In the genomic region with DNA sequence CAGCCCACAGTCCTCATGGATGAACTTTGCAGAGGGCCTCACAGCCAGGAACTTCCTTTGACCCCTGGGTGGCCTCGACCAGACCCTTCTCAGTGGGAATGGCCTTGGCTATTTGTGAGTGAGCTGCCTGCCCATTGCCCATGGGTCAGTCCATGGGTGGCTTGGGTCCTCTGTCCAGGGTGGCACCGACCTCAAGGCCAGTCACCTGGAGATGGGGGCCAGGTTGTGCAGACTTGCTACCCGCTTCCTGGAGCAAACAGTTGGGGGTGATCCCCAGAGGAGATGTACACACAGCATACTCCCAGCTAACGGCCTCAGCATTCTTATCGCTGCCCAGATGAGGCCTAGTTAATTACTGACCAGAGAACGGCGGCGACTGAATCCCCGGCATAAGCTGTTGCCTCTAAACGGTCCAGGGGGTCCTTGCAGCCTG, we compare ENCODE assay signal across 28 cellular contexts.
"Had no signal": no experiment of that assay in that cellular context is flagged by ENCODE, and none has a peak within 500 bp of the region (broad histone marks: within the 10 kb centered on the region; RNA-seq: fewer than 3 reads in every experiment).

No MANE protein-coding gene starts in this region.

- H2AFZ ChIP-seq: neural progenitor cell had no signal

- H3K27me3 ChIP-seq: neural progenitor cell, pancreas, suprapubic skin, testis, upper lobe of right lung, uterus had no signal

- H3K36me3 ChIP-seq: neural progenitor cell, neutrophil, pancreas, prostate gland, spleen, suprapubic skin, tibial artery, transverse colon, upper lobe of right lung, uterus had no signal

- H3K4me3 ChIP-seq: neural progenitor cell, pancreas, prostate gland, skin epidermis, smooth muscle cell, spleen, suprapubic skin, testis, tibial artery, transverse colon, upper lobe of right lung, uterus had no signal

- ATAC-seq: naive thymus-derived CD4-positive, alpha-beta T cell; natural killer cell; pancreas; right cardiac atrium; sciatic nerve; stimulated activated memory B cell treated with anti-CD40 and anti-IgM and Interleukin-4, amounts not matched to agents 10 μg/mL and 1 μg/mL and 100 μg/mL, for 72 hours; stimulated activated naive CD8-positive, alpha-beta T cell treated with anti-CD3 and anti-CD28 coated beads, Interleukin-15, amount 100 ng/mL, for 72 hours; stimulated activated naive CD8-positive, alpha-beta T cell treated with anti-CD3 and anti-CD28 coated beads, Interleukin-15, Interleukin-2, amounts not matched to agents 100 U/mL and 50 U/mL, for 24 hours; upper lobe of right lung had no signal

- H3K9ac ChIP-seq: neural progenitor cell had no signal

- H3K9me3 ChIP-seq: neutrophil, pancreas, prostate gland, suprapubic skin, testis, tibial artery, transverse colon, upper lobe of right lung, uterus had no signal

- H3K4me1 ChIP-seq: neural progenitor cell, pancreas, spleen, testis, upper lobe of right lung, uterus had no signal

- H3K27ac ChIP-seq: neural progenitor cell, neutrophil, pancreas, prostate gland, skin epidermis, spleen, suprapubic skin, testis, tibial artery, transverse colon, upper lobe of right lung, uterus had no signal

- DNase-seq: naive thymus-derived CD4-positive, alpha-beta T cell; natural killer cell; nucleus accumbens; pancreas; right cardiac atrium; spleen; stimulated activated CD4-positive, alpha-beta T cell treated with anti-CD3 and anti-CD28 coated beads, Interleukin-12 subunit alpha, Interleukin-12 subunit beta, amount 100 ng/mL, for 4 hours; stimulated activated CD4-positive, alpha-beta T cell treated with anti-CD3 and anti-CD28 coated beads, Interleukin-1b, Interleukin-23, amount 100 ng/mL, for 48 hours; stimulated activated CD4-positive, alpha-beta T cell treated with anti-CD3 and anti-CD28 coated beads, Interleukin-4, amount 100 ng/mL, for 1 hour; stimulated activated CD4-positive, alpha-beta T cell treated with anti-CD3 and anti-CD28 coated beads, Interleukin-4, amount 100 ng/mL, for 4 hours; stimulated activated CD8-positive, alpha-beta memory T cell treated with anti-CD3 and anti-CD28 coated beads, Interleukin-4, amount 100 ng/mL, for 48 hours; stimulated activated naive CD4-positive, alpha-beta T cell; stimulated activated naive CD8-positive, alpha-beta T cell treated with anti-CD3 and anti-CD28 coated beads, Interleukin-15, amount 100 ng/mL, for 72 hours; stimulated activated naive CD8-positive, alpha-beta T cell treated with anti-CD3 and anti-CD28 coated beads, Interleukin-15, Interleukin-2, amounts not matched to agents 100 U/mL and 50 U/mL, for 24 hours; substantia nigra; testis; tibial artery; transverse colon; upper lobe of right lung; uterus had no signal

- H3K4me2 ChIP-seq: neural progenitor cell, smooth muscle cell had no signal
